8 cellular contexts compared by ENCODE assay signal in genomic region chr17:50626037-50626574, GRCh38. TPM values are rescaled to one million over a fixed set of nuclear protein-coding genes. Genes with fewer than 3 reads are reported as not detected.
DNase-seq lines count a peak whose midpoint lies in the region; ATAC-seq lines count a peak whose summit lies in the region.

No MANE protein-coding gene starts in this region.

- intact Hi-C loops in posterior vena cava (cut with DNase I) = loop anchor here in 1 of 2 donors (5.0 kb wide), 1 partner anchor 74 kb away; no protein-coding TSS in a partner anchor

- ATAC-seq in GM19328 (IDR thresholded peaks at IDR 0.05; ENCODE audit: unreplicated experiment) = no peak

- DNase-seq in DMS53 treated with DMSO at 0.1 percent for 48 hours (lab: John Stamatoyannopoulos, UW; ENCODE audit: unreplicated experiment) (peak; percentile 72), KBM-7 (peak; percentile 84), SHP77 treated with DMSO at 0.1 percent for 48 hours (lab: John Stamatoyannopoulos, UW) (peak; percentile 36), germinal center (ENCODE audit: low spot score) (peak; percentile 63), posterior vena cava (ENCODE audit: low spot score) (peak; percentile 91), ureter (ENCODE audit: low spot score) (peak; percentile 74)
- DNase-seq in activated effector memory CD4-positive, alpha-beta T cell treated with Interleukin-2 at 50 U/mL for 16 hours = peak; percentile 40

- in situ Hi-C loops in KBM-7 (cut with MboI; ENCODE audit: low pct_unique_long_range_greater_than_20kb, low sequenced_read_pairs) = no loop called here

RNA-seq across cellular contexts. Expression of gene ABCC3, which starts 8.6 kb away (rescaled TPM):
- 10 to 100 TPM; 13.1 to 19.8 TPM for total RNA-seq in posterior vena cava
- 226 TPM for total RNA-seq in ureter

Comparison
In these comparisons a context has a peak if more than half of its experiments do, and no peak if none do; other contexts are left out.
1. DNase-seq: peak in every context shown above with its lines; median percentile 91 in posterior vena cava; 84 in KBM-7; 74 in ureter; 72 in DMS53 treated with DMSO at 0.1 percent for 48 hours; 63 in germinal center; 40 in activated effector memory CD4-positive, alpha-beta T cell treated with Interleukin-2 at 50 U/mL for 16 hours; 36 in SHP77 treated with DMSO at 0.1 percent for 48 hours.
2. RNA of gene ABCC3, which starts 8.6 kb away (total RNA-seq): 226 TPM in ureter (single experiment); 13.1 to 19.8 TPM in posterior vena cava; every median in the first group is over 10 times any median in the second.